In genomic region chr16:2513405-2514332, GRCh38 we compare ENCODE assay signal across 8 cellular contexts. TPM values are rescaled to one million over a fixed set of nuclear protein-coding genes. Genes with fewer than 3 reads are reported as not detected.
A peak's percentile ranks its signal among the peaks of the same experiment; 100 is the strongest.
DNase-seq lines count a peak whose midpoint lies in the region; ATAC-seq and TF ChIP-seq lines count a peak whose summit lies in the region.

Gene ATP6V0C, plus strand, starts transcription at chr16:2513952. Its CDS starts 152 bp downstream, at chr16:2514104.

- TF ChIP-seq CTCF in OCI-LY7 (conservative IDR thresholded peaks at IDR 0.05; ENCODE audit: low read length) (no peak), epithelial cell of proximal tubule (conservative IDR thresholded peaks at IDR 0.05; ENCODE audit: low read depth, low read length) (no peak)

- H2AFZ ChIP-seq in OCI-LY7 (ENCODE audit: low read length) = peak within 1 kb of the TSS; percentile 40; the same call in 1 of the 2 replicates

- H3K79me2 ChIP-seq in OCI-LY7 (ENCODE audit: insufficient read depth, low read depth, low read length) = peaks cover 46% of the 10 kb centered on the region

- no peaks in the 10 kb centered on the region for H3K9me2 ChIP-seq in OCI-LY7 (ENCODE audit: insufficient read depth, low read length)

- DNase-seq in DMS 273 treated with DMSO at 0.1 percent for 48 hours (lab: John Stamatoyannopoulos, UW) (peak; percentile 75), OCI-LY7 (ENCODE audit: low spot score) (peak; percentile 95), activated T-cell treated with anti-CD3 and anti-CD28 coated beads for 48 hours (ENCODE audit: low read depth) (peak; percentile 87), epithelial cell of proximal tubule (ENCODE audit: low read depth) (no peak)
- DNase-seq in stimulated activated CD8-positive, alpha-beta memory T cell treated with anti-CD3 and anti-CD28 coated beads, Interleukin-4, amount 100 ng/mL, for 4 hours (ENCODE audit: low read depth in 2 of 2, low spot score in 1 of 2) = peak; percentile 72 to 80

- peak within 1 kb of the TSS; percentile 91 to 97 (median 94) for H3K4me3 Mint-ChIP-seq in IgD-negative memory B cell

- peak; percentile 67 for ATAC-seq in GM21529 (IDR thresholded peaks at IDR 0.05; ENCODE audit: unreplicated experiment)

- H3K36me3 Mint-ChIP-seq in IgD-negative memory B cell = peaks cover 5% of the 10 kb centered on the region

- no peaks in the 10 kb centered on the region for H3K27me3 ChIP-seq in mucosa of rectum (ENCODE audit: control insufficient read depth in 2 of 2, insufficient read depth in 2 of 2, low read length in 2 of 2)

- H3K4me1 Mint-ChIP-seq in IgD-negative memory B cell = peaks cover 48 to 54% (median 53%) of the 10 kb centered on the region in 3 donors

- H4K20me1 ChIP-seq in OCI-LY7 (ENCODE audit: insufficient read depth, low read length) = peaks cover 9% of the 10 kb centered on the region

- peak within 1 kb of the TSS; percentile 92 for H3K4me2 ChIP-seq in OCI-LY7 (ENCODE audit: low read length)

- H3K4me3 ChIP-seq in OCI-LY7 (ENCODE audit: low read depth, low read length, poor library complexity, severe bottlenecking) (peak within 1 kb of the TSS; percentile 99), epithelial cell of proximal tubule (ENCODE audit: low read depth, low read length) (peak within 1 kb of the TSS; percentile 97), mucosa of rectum (ENCODE audit: low read length in 2 of 2) (peak within 1 kb of the TSS; percentile 83 to 90)

- POLR2A ChIA-PET in OCI-LY7 (lab: Charles Lee) = interaction anchor here (0.6 to 0.7 kb wide), 2 partner anchors 19 to 705 kb away, joined by 3 to 4 read pairs; no protein-coding TSS in a partner anchor

- H3K27ac Mint-ChIP-seq in IgD-negative memory B cell = peak within 1 kb of the TSS; percentile 97 to 100 (median 99)

- H3K4me1 ChIP-seq in OCI-LY7 (ENCODE audit: insufficient read depth, low read length, poor library complexity, severe bottlenecking) (peaks cover 47% of the 10 kb centered on the region), mucosa of rectum (ENCODE audit: control insufficient read depth in 2 of 2, insufficient read depth in 2 of 2, low read length in 2 of 2) (peaks cover 47 to 48% of the 10 kb centered on the region in 2 donors)

- H3K9me3 Mint-ChIP-seq in IgD-negative memory B cell = no peaks in the 10 kb centered on the region

- intact Hi-C loops in OCI-LY7 (cut with micrococcal nuclease; ENCODE audit: unreplicated experiment) = loop anchor here (2.0 to 5.0 kb wide), 2 partner anchors 19 to 171 kb away; partner anchors contain the start of gene ABCA3

- CTCF ChIA-PET in OCI-LY7 (lab: Charles Lee; ENCODE audit: unreplicated experiment) = no interaction called here

- H3K9me3 ChIP-seq in OCI-LY7 (ENCODE audit: low read length) = no peaks in the 10 kb centered on the region
- no peaks in the 10 kb centered on the region for H3K9me3 ChIP-seq in mucosa of rectum (ENCODE audit: control insufficient read depth in 2 of 2, low read length in 2 of 2)

- H3K9ac ChIP-seq in mucosa of rectum (ENCODE audit: low read depth in 1 of 2, low read length in 2 of 2) = peak within 1 kb of the TSS; percentile 85 to 95

- H3K27ac ChIP-seq in OCI-LY7 (ENCODE audit: low read depth, low read length, poor library complexity, severe bottlenecking) = peak within 1 kb of the TSS; percentile 80
- peak within 1 kb of the TSS; percentile 97 to 98 for H3K27ac ChIP-seq in mucosa of rectum (ENCODE audit: low read depth in 2 of 2, low read length in 2 of 2)

- H3K36me3 ChIP-seq in OCI-LY7 (ENCODE audit: insufficient read depth, low read length) = peaks cover 6% of the 10 kb centered on the region; the same call in 1 of the 2 replicates
- no peaks in the 10 kb centered on the region for H3K36me3 ChIP-seq in mucosa of rectum (ENCODE audit: control insufficient read depth in 2 of 2, insufficient read depth in 2 of 2, low read length in 2 of 2)

- no TSS peak for BruUV-seq in OCI-LY7 (replicated peaks; lab: Mats Ljungman, UMichigan)

- H3K27me3 Mint-ChIP-seq in IgD-negative memory B cell = peaks cover 2% of the 10 kb centered on the region

RNA-seq across cellular contexts. Expression of gene ATP6V0C, which starts in this region (rescaled TPM):
- polyA plus RNA-seq in IgD-negative memory B cell = 105 TPM
- total RNA-seq in OCI-LY7 (2014; rRNA removed; shearing (Covaris generic)) = 15.0 and 16.4 TPM in 2 replicates
- total RNA-seq in OCI-LY7 (2022) (87.4 and 94.3 TPM in 2 replicates), epithelial cell of proximal tubule (32.4 and 46.6 TPM in 2 replicates)
